In genomic region chr1:244862354-244862698, GRCh38 we compare ENCODE assay signal across 1 cellular context.
TF ChIP-seq lines count a peak whose summit lies in the region.

No MANE protein-coding gene starts in this region.

TF ChIP-seq in SK-N-SH, 30 proteins besides CTCF, POLR2A, EP300 and RAD21 (continued from another document):
- TF ChIP-seq PBX3 (IDR thresholded peaks at IDR 0.05) (no peak), NRF1 (IDR thresholded peaks at IDR 0.05; ENCODE audit: low read depth, low read length) (no peak), YY1 (IDR thresholded peaks at IDR 0.05; ENCODE audit: low read depth) (no peak), JUND (IDR thresholded peaks at IDR 0.05) (no peak), REST (IDR thresholded peaks at IDR 0.05; ENCODE audit: low read depth, low read length) (no peak), GATA2 (CRISPR knock-in tag; IDR thresholded peaks at IDR 0.05) (no peak), IRF3 (IDR thresholded peaks at IDR 0.05; ENCODE audit: low read depth, low read length) (no peak)
